ENCODE assay signal across 15 cellular contexts in the genomic region with DNA sequence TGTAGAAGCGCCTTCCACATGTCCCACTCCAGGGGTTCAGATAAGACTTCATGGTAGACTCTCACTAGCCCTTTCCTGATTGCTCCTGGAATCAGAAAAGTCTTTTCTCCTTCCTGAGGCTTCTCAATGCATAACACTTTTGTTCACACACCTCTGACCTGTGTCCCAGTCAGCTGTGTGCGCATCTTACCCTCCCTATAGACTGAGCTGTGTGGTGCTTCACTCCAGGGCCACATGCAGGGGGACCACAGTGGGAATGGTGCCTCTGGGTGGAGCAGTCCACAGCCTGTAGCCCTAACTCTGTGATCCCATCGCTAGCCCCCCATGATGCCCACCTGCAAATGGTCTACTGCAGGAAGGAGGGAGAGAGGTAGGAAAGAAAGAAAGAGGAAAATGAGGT.
DNase-seq lines count a peak whose midpoint lies in the region; ATAC-seq and TF ChIP-seq lines count a peak whose summit lies in the region.
"Had no signal": no experiment of that assay in that cellular context is flagged by ENCODE, and none has a peak within 500 bp of the region (broad histone marks: within the 10 kb centered on the region; RNA-seq: fewer than 3 reads in every experiment).

No MANE protein-coding gene starts in this region.

- H3K36me3 ChIP-seq in KOPT-K1 (ENCODE audit: insufficient read depth, low read length) = no peaks in the 10 kb centered on the region
- H3K36me3 ChIP-seq: BE2C had no signal

- no peak for ATAC-seq in foreskin keratinocyte

- H2BK20ac ChIP-seq in H9 (ENCODE audit: low read depth, low read length, poor library complexity, severe bottlenecking) = no peak overlapping the region

- H3K4me2 ChIP-seq in H9 (ENCODE audit: insufficient read depth, insufficient read length, low read length) = no peak overlapping the region

- H3K4me1 ChIP-seq in H9 (ENCODE audit: insufficient read depth, low read length) (no peaks in the 10 kb centered on the region), foreskin keratinocyte (peaks cover 19% of the 10 kb centered on the region)
- H3K4me1 ChIP-seq: BE2C, Caco-2 had no signal

- no peaks in the 10 kb centered on the region for H3K4me1 Mint-ChIP-seq in H9

- no peak overlapping the region for H2AK5ac ChIP-seq in H9 (ENCODE audit: insufficient read length, low read length)

- no peaks in the 10 kb centered on the region; a peak in 2 of 7 replicates for H3K36me3 Mint-ChIP-seq in H9 (ENCODE audit: insufficient read depth in 1 of 3, low read depth in 3 of 3)

- H3K23me2 ChIP-seq in H9 (ENCODE audit: insufficient read length, low read depth, low read length, poor library complexity, severe bottlenecking) = no peaks in the 10 kb centered on the region

- H3K4me3 Mint-ChIP-seq in H9 = no peak overlapping the region
- H3K4me3 Mint-ChIP-seq: CD4-positive, alpha-beta T cell had no signal

- no peak overlapping the region for H4K5ac ChIP-seq in H9 (ENCODE audit: insufficient read length, low read depth, low read length)

- H2BK5ac ChIP-seq in H9 (ENCODE audit: insufficient read length, low read length) = no peak overlapping the region

- H3K9me3 Mint-ChIP-seq in H9 = no peaks in the 10 kb centered on the region; a peak in 1 of 5 replicates
- H3K9me3 Mint-ChIP-seq: CD4-positive, alpha-beta T cell had no signal

- no peak overlapping the region for H3K9ac ChIP-seq in H9 (ENCODE audit: extremely low read depth, insufficient read length, low read length)
- H3K9ac ChIP-seq: GM23248 had no signal

- H3K4ac ChIP-seq in H9 (ENCODE audit: low read depth, low read length) = no peak overlapping the region

- H4K8ac ChIP-seq in H9 (replicated peaks; ENCODE audit: insufficient read length, low read depth, low read length) = no peak overlapping the region

- no peaks in the 10 kb centered on the region for H3K9me3 ChIP-seq in H9 (ENCODE audit: control insufficient read depth, low read depth, low read length)
- no peaks in the 10 kb centered on the region for H3K9me3 ChIP-seq in KOPT-K1 (ENCODE audit: insufficient read depth, low read length, poor library complexity, severe bottlenecking)
- H3K9me3 ChIP-seq: BE2C, Caco-2 had no signal

- H3T11ph ChIP-seq in H9 (ENCODE audit: low read length) = no peak overlapping the region

- no peak overlapping the region for H3K56ac ChIP-seq in H9 (ENCODE audit: insufficient read length, low read depth, low read length)

- no peak overlapping the region for H2AFZ ChIP-seq in H9 (ENCODE audit: low read length)
- H2AFZ ChIP-seq: GM23248 had no signal

- no peaks in the 10 kb centered on the region for H3K79me1 ChIP-seq in H9 (ENCODE audit: insufficient read depth, low read depth, low read length, poor library complexity, severe bottlenecking)

- H2BK120ac ChIP-seq in H9 (ENCODE audit: low read depth, low read length, poor library complexity, severe bottlenecking) = no peak overlapping the region

- no peak overlapping the region for H2BK15ac ChIP-seq in H9 (ENCODE audit: low read depth, low read length)

- TF ChIP-seq CTCF in H9 (conservative IDR thresholded peaks at IDR 0.05) = no peak
- no peak for TF ChIP-seq CTCF in foreskin keratinocyte (conservative IDR thresholded peaks at IDR 0.05)

- no peaks in the 10 kb centered on the region for H4K20me1 ChIP-seq in H9 (ENCODE audit: control insufficient read depth, insufficient read depth, insufficient read length)

- no peak overlapping the region for H3K27ac Mint-ChIP-seq in H9
- H3K27ac Mint-ChIP-seq: CD4-positive, alpha-beta T cell had no signal

- no peak overlapping the region for H2BK12ac ChIP-seq in H9 (ENCODE audit: insufficient read length, low read depth, low read length)

- no peak overlapping the region for H3K14ac ChIP-seq in H9 (ENCODE audit: insufficient read depth, low read length)

- no CpG with 5 or more reads among the region's 3 CpGs for WGBS in H9 (ENCODE audit: extremely low coverage, insufficient read length, low lambda C conversion rate)

- peaks cover 18% of the 10 kb centered on the region for H3K27me3 Mint-ChIP-seq in H9 (ENCODE audit: low read depth)
- H3K27me3 Mint-ChIP-seq: CD4-positive, alpha-beta T cell had no signal

- H3K18ac ChIP-seq in H9 (ENCODE audit: insufficient read length, low read depth, low read length) = no peak overlapping the region

- no peak overlapping the region for H3K27ac ChIP-seq in H9 (ENCODE audit: insufficient read length, low read depth, low read length)
- peak overlapping the region; percentile 93 for H3K27ac ChIP-seq in KOPT-K1 (ENCODE audit: low read depth, low read length, poor library complexity, severe bottlenecking)
- H3K27ac ChIP-seq in foreskin keratinocyte = no peak overlapping the region
- H3K27ac ChIP-seq: GM23248 had no signal

- no peak overlapping the region for H4K91ac ChIP-seq in H9 (ENCODE audit: insufficient read length, low read depth, low read length)

- peak; percentile 5 for DNase-seq in H9
- peak; percentile 33 for DNase-seq in islet precursor cell
- peak; percentile 10 for DNase-seq in stimulated activated CD8-positive, alpha-beta memory T cell treated with anti-CD3 and anti-CD28 coated beads, Interleukin-4, amount 100 ng/mL, for 48 hours
- no peak for DNase-seq in foreskin keratinocyte
- DNase-seq in KG1 (lab: John Stamatoyannopoulos, UW) = no peak
- DNase-seq in Kasumi-1 (lab: John Stamatoyannopoulos, UW) = no peak
- DNase-seq in ecto neural progenitor cell (ENCODE audit: low spot score) = no peak
- DNase-seq: ACHN; BE2C; C1 segment of cervical spinal cord; Caco-2; CD4-positive, alpha-beta T cell; HCEC 1CT had no signal

- H3K27me3 ChIP-seq in H9 (ENCODE audit: insufficient read depth, low read length) (no peaks in the 10 kb centered on the region), foreskin keratinocyte (no peaks in the 10 kb centered on the region)
- H3K27me3 ChIP-seq: BE2C had no signal

- H3K23ac ChIP-seq in H9 (ENCODE audit: insufficient read length, low read depth, low read length) = no peak overlapping the region

- no peaks in the 10 kb centered on the region for H3K79me2 ChIP-seq in H9 (ENCODE audit: insufficient read depth, low read length)

Comparison
In these comparisons a context has a peak if more than half of its experiments do, and no peak if none do; other contexts are left out.
1. DNase-seq: peak in H9 (single experiment), islet precursor cell (single experiment) and stimulated activated CD8-positive, alpha-beta memory T cell treated with anti-CD3 and anti-CD28 coated beads, Interleukin-4, amount 100 ng/mL, for 48 hours (single experiment); none in foreskin keratinocyte (0 of 2), KG1 (single experiment), Kasumi-1 (0 of 2) and ecto neural progenitor cell (single experiment).